Comparison of ENCODE assay signal across 17 cellular contexts in the genomic region with DNA sequence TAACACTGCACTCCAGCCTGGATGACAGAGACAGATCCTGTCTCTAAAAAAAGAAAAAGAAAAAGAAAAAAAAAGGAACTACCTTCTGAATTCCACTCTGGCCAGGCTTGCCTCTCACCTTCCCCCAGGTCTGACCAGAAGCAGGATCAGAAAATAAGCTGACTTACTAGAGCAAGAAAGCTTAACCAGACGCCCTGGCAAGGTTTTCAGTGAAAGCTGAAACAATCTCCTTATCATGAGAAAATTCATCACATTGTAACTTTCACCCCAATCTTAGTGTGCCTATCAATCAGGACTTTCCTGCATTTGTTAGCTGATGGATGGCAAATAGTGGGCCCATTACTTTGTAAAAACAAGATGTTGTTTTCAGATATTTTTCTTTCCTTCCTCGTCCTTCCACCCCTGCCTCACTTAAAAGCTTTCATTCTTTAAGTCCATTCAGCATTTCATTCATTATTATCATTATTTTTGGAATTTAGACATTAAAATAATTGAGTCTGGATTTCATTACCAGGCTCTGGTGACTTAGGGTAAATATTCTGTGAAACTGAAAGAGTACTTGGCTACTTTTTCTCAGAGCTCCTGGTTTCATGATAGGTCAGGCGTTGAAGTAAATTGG.
"Had no signal": no experiment of that assay in that cellular context is flagged by ENCODE, and none has a peak within 500 bp of the region (broad histone marks: within the 10 kb centered on the region; RNA-seq: fewer than 3 reads in every experiment).

No MANE protein-coding gene starts in this region.

- H3K27ac ChIP-seq: prostate gland, upper lobe of left lung had no signal

- H3K36me3 ChIP-seq: prostate gland, upper lobe of left lung had no signal

- H3K9me3 ChIP-seq: prostate gland, upper lobe of left lung had no signal

- H3K27me3 Mint-ChIP-seq: activated B cell treated with CpG ODN at 0.5 μM for 24 hours; activated naive CD8-positive, alpha-beta T cell treated with anti-CD3 and anti-CD28 coated beads for 36 hours; stimulated activated naive CD8-positive, alpha-beta T cell treated with anti-CD3 and anti-CD28 coated beads, Interleukin-15, Interleukin-2, amounts not matched to agents 100 ng/mL and 50 ng/mL, for 24 hours had no signal

- H3K4me1 Mint-ChIP-seq: activated B cell treated with CpG ODN at 0.5 μM for 24 hours; activated CD4-positive, alpha-beta T cell treated with anti-CD3 and anti-CD28 coated beads, Interleukin-2, amount 10 ng/mL, durations not matched to agents 24 days and 14 days; activated naive CD8-positive, alpha-beta T cell treated with anti-CD3 and anti-CD28 coated beads for 36 hours; memory B cell had no signal

- H3K4me2 ChIP-seq: smooth muscle cell had no signal

- H3K9me3 Mint-ChIP-seq: activated B cell treated with CpG ODN at 0.5 μM for 24 hours; activated CD4-positive, alpha-beta T cell treated with anti-CD3 and anti-CD28 coated beads, Interleukin-2, amount 10 ng/mL, durations not matched to agents 24 days and 14 days; activated naive CD8-positive, alpha-beta T cell treated with anti-CD3 and anti-CD28 coated beads for 36 hours; activated T-cell treated with anti-CD3 and anti-CD28 coated beads, Interleukin-2, amount 50 U/mL, for 72 hours; stimulated activated naive CD8-positive, alpha-beta T cell treated with anti-CD3 and anti-CD28 coated beads, Interleukin-15, Interleukin-2, amounts not matched to agents 100 ng/mL and 50 ng/mL, for 24 hours had no signal

- H3K27me3 ChIP-seq: upper lobe of left lung had no signal

- H3K36me3 Mint-ChIP-seq: activated naive CD8-positive, alpha-beta T cell treated with anti-CD3 and anti-CD28 coated beads for 36 hours; memory B cell had no signal

- H3K4me3 Mint-ChIP-seq: activated B cell treated with CpG ODN at 0.5 μM for 24 hours; activated CD4-positive, alpha-beta T cell treated with anti-CD3 and anti-CD28 coated beads, Interleukin-2, amount 10 ng/mL, durations not matched to agents 24 days and 14 days; activated naive CD8-positive, alpha-beta T cell treated with anti-CD3 and anti-CD28 coated beads for 36 hours; activated T-cell treated with anti-CD3 and anti-CD28 coated beads, Interleukin-2, amount 50 U/mL, for 72 hours; memory B cell; nephron; stimulated activated naive CD8-positive, alpha-beta T cell treated with anti-CD3 and anti-CD28 coated beads, Interleukin-15, Interleukin-2, amounts not matched to agents 100 ng/mL and 50 ng/mL, for 24 hours had no signal

- H3K4me1 ChIP-seq: prostate gland, upper lobe of left lung had no signal

- H3K27ac Mint-ChIP-seq: activated B cell treated with CpG ODN at 0.5 μM for 24 hours; activated CD4-positive, alpha-beta T cell treated with anti-CD3 and anti-CD28 coated beads, Interleukin-2, amount 10 ng/mL, durations not matched to agents 24 days and 14 days; activated naive CD8-positive, alpha-beta T cell treated with anti-CD3 and anti-CD28 coated beads for 36 hours; activated T-cell treated with anti-CD3 and anti-CD28 coated beads, Interleukin-2, amount 50 U/mL, for 72 hours; memory B cell; nephron; stimulated activated naive CD8-positive, alpha-beta T cell treated with anti-CD3 and anti-CD28 coated beads, Interleukin-15, Interleukin-2, amounts not matched to agents 100 ng/mL and 50 ng/mL, for 24 hours had no signal

- DNase-seq: activated B cell treated with CpG ODN at 0.5 μM for 24 hours; activated CD4-positive, alpha-beta T cell treated with anti-CD3 and anti-CD28 coated beads, Interleukin-2, amount 10 ng/mL, durations not matched to agents 24 days and 14 days; activated CD8-positive, alpha-beta memory T cell treated with anti-CD3 and anti-CD28 coated beads, Interleukin-2, amount 50 U/mL, for 48 hours; activated gamma-delta T cell; activated naive CD8-positive, alpha-beta T cell treated with anti-CD3 and anti-CD28 coated beads for 36 hours; activated T-cell treated with anti-CD3 and anti-CD28 coated beads, Interleukin-2, amount 50 U/mL, for 72 hours; hippocampal formation; left ventricle myocardium superior; nucleus accumbens; right cardiac atrium; T-helper 2 cell; upper lobe of left lung had no signal

- H3K4me3 ChIP-seq: prostate gland, smooth muscle cell, upper lobe of left lung had no signal
